12 cellular contexts compared by ENCODE assay signal in the genomic region with DNA sequence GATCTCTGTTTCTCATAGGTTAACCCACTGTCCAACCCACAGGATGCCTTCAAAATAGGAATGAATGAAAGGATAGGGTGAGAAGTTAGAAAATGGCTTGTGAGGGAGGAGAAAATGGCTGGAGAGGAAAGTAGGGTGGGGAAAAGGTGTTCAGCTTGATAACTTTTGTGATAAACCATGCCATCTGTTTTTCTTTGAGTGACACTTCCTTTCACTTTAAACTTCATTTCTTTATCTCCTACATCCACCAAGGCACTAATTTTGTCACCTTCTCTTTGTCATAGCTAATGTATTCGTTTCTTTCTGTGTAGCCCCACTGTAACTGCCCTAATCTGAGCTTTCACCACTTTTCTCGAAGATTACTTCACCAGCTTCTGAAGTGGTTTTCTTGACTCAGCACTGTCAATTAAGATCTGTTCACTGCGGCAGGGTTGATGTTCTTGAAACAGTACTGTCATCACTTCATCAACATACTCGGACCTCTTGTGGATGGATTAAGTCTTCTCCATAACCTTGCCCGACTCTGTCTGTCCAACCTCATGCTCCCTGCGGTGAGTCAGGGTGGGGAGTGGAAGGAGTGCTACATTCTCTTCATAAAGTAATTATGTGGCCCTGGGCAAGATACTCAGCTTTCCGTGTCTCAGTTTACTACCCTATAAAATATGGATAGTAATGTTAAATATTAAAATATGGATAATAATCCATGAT. TPM values are rescaled to one million over a fixed set of nuclear protein-coding genes. Genes with fewer than 3 reads are reported as not detected.
DNase-seq lines count a peak whose midpoint lies in the region; ATAC-seq and TF ChIP-seq lines count a peak whose summit lies in the region.
"Had no signal": no experiment of that assay in that cellular context is flagged by ENCODE, and none has a peak within 500 bp of the region (broad histone marks: within the 10 kb centered on the region; RNA-seq: fewer than 3 reads in every experiment).

No MANE protein-coding gene starts in this region.

- H3K27ac ChIP-seq in RWPE1, result no peak overlapping the region
- peak overlapping the region; percentile 33 for H3K27ac ChIP-seq in cingulate gyrus (ENCODE audit: low read depth, low read length)
- H3K27ac ChIP-seq in colonic mucosa, result no peak overlapping the region
- H3K27ac ChIP-seq: left lung had no signal

- CTCF ChIA-PET in activated CD4-positive, alpha-beta T cell treated with anti-CD3 and anti-CD28 coated beads, Interleukin-2, amount 10 ng/mL, durations not matched to agents 7 days and 5 days (lab: Charles Lee), result interaction anchor here (0.5 to 1.2 kb wide), 4 partner anchors 9 to 742 kb away, joined by 3 to 6 read pairs (median 3); no protein-coding TSS in a partner anchor
- CTCF ChIA-PET in RWPE1 (lab: Yijun Ruan, JAX), result interaction anchor here (0.5 to 1.0 kb wide), 3 partner anchors 14 to 583 kb away, joined by 3 to 4 read pairs (median 3); no protein-coding TSS in a partner anchor

- POLR2A ChIA-PET in activated CD4-positive, alpha-beta T cell treated with anti-CD3 and anti-CD28 coated beads, Interleukin-2, amount 10 ng/mL, durations not matched to agents 7 days and 5 days (lab: Charles Lee), result no interaction called here
- POLR2A ChIA-PET in RWPE1 (lab: Yijun Ruan, JAX; ENCODE audit: low non-redundant PET), result no interaction called here

- H3K27me3 ChIP-seq in colonic mucosa, result no peaks in the 10 kb centered on the region
- H3K27me3 ChIP-seq: left lung had no signal

- no peak overlapping the region for H3K4me3 Mint-ChIP-seq in activated CD4-positive, alpha-beta T cell treated with anti-CD3 and anti-CD28 coated beads, Interleukin-2, amount 10 ng/mL, durations not matched to agents 7 days and 5 days
- H3K4me3 Mint-ChIP-seq in stimulated activated naive CD8-positive, alpha-beta T cell treated with anti-CD3 and anti-CD28 coated beads, Interleukin-15, amount 100 ng/mL, for 72 hours, result peak overlapping the region; percentile 43 to 57
- H3K4me3 Mint-ChIP-seq: activated T-helper 1 cell treated with anti-CD3 and anti-CD28 coated beads, Interleukin-12 subunit alpha, Interleukin-12 subunit beta, Interleukin-2, Interleukin-4 antibody, amounts not matched to agents 30 ng/mL and 10 ng/mL and 1 ng/mL, durations not matched to agents 14 hours and 24 hours and 36 hours had no signal

- peaks cover 27% of the 10 kb centered on the region for H3K4me1 Mint-ChIP-seq in activated CD4-positive, alpha-beta T cell treated with anti-CD3 and anti-CD28 coated beads, Interleukin-2, amount 10 ng/mL, durations not matched to agents 7 days and 5 days
- H3K4me1 Mint-ChIP-seq in stimulated activated naive CD8-positive, alpha-beta T cell treated with anti-CD3 and anti-CD28 coated beads, Interleukin-15, amount 100 ng/mL, for 72 hours, result peaks cover 21% of the 10 kb centered on the region

- H3K4me3 ChIP-seq in colonic mucosa, result no peak overlapping the region
- H3K4me3 ChIP-seq: left lung had no signal

- intact Hi-C loops in colonic mucosa (cut with DNase I), result no loop called here

- TF ChIP-seq CTCF in RWPE1 (conservative IDR thresholded peaks at IDR 0.05; ENCODE audit: low read depth) (no peak), colonic mucosa (IDR thresholded peaks at IDR 0.05) (no peak)

- H3K36me3 ChIP-seq in colonic mucosa, result no peaks in the 10 kb centered on the region
- H3K36me3 ChIP-seq: left lung had no signal

- H3K9me3 Mint-ChIP-seq in activated CD4-positive, alpha-beta T cell treated with anti-CD3 and anti-CD28 coated beads, Interleukin-2, amount 10 ng/mL, durations not matched to agents 7 days and 5 days, result no peaks in the 10 kb centered on the region
- no peaks in the 10 kb centered on the region for H3K9me3 Mint-ChIP-seq in stimulated activated naive CD8-positive, alpha-beta T cell treated with anti-CD3 and anti-CD28 coated beads, Interleukin-15, amount 100 ng/mL, for 72 hours
- H3K9me3 Mint-ChIP-seq: activated T-helper 1 cell treated with anti-CD3 and anti-CD28 coated beads, Interleukin-12 subunit alpha, Interleukin-12 subunit beta, Interleukin-2, Interleukin-4 antibody, amounts not matched to agents 30 ng/mL and 10 ng/mL and 1 ng/mL, durations not matched to agents 14 hours and 24 hours and 36 hours had no signal

- H3K27me3 Mint-ChIP-seq in activated CD4-positive, alpha-beta T cell treated with anti-CD3 and anti-CD28 coated beads, Interleukin-2, amount 10 ng/mL, durations not matched to agents 7 days and 5 days, result no peaks in the 10 kb centered on the region
- H3K27me3 Mint-ChIP-seq in stimulated activated naive CD8-positive, alpha-beta T cell treated with anti-CD3 and anti-CD28 coated beads, Interleukin-15, amount 100 ng/mL, for 72 hours, result no peaks in the 10 kb centered on the region

- no peak overlapping the region for H3K27ac Mint-ChIP-seq in activated CD4-positive, alpha-beta T cell treated with anti-CD3 and anti-CD28 coated beads, Interleukin-2, amount 10 ng/mL, durations not matched to agents 7 days and 5 days
- no peak overlapping the region for H3K27ac Mint-ChIP-seq in stimulated activated naive CD8-positive, alpha-beta T cell treated with anti-CD3 and anti-CD28 coated beads, Interleukin-15, amount 100 ng/mL, for 72 hours
- H3K27ac Mint-ChIP-seq: activated T-helper 1 cell treated with anti-CD3 and anti-CD28 coated beads, Interleukin-12 subunit alpha, Interleukin-12 subunit beta, Interleukin-2, Interleukin-4 antibody, amounts not matched to agents 30 ng/mL and 10 ng/mL and 1 ng/mL, durations not matched to agents 14 hours and 24 hours and 36 hours had no signal

- no peaks in the 10 kb centered on the region for H3K4me1 ChIP-seq in colonic mucosa
- H3K4me1 ChIP-seq: left lung had no signal

- no peaks in the 10 kb centered on the region for H3K36me3 Mint-ChIP-seq in activated CD4-positive, alpha-beta T cell treated with anti-CD3 and anti-CD28 coated beads, Interleukin-2, amount 10 ng/mL, durations not matched to agents 7 days and 5 days (ENCODE audit: low read depth)

- peak; percentile 84 for ATAC-seq in stimulated activated naive CD8-positive, alpha-beta T cell treated with anti-CD3 and anti-CD28 coated beads, Interleukin-15, amount 100 ng/mL, for 72 hours
- ATAC-seq in HG02885 (IDR thresholded peaks at IDR 0.05; ENCODE audit: poor library complexity, unreplicated experiment), result no peak
- ATAC-seq: left lung had no signal

- H3K9ac ChIP-seq in colonic mucosa (ENCODE audit: low read depth in 2 of 2, low read length in 2 of 2), result no peak overlapping the region

- DNase-seq in activated CD4-positive, alpha-beta T cell treated with anti-CD3 and anti-CD28 coated beads, Interleukin-2, amount 10 ng/mL, durations not matched to agents 7 days and 5 days, result peak; percentile 10
- DNase-seq in activated CD4-positive, alpha-beta T cell treated with anti-CD3 and anti-CD28 coated beads, Interleukin-2, amount 50 U/mL, for 1 hour, result no peak
- peak; percentile 75 for DNase-seq in RWPE1 (ENCODE audit: low spot score)
- no peak for DNase-seq in stimulated activated naive CD8-positive, alpha-beta T cell treated with anti-CD3 and anti-CD28 coated beads, Interleukin-15, amount 100 ng/mL, for 72 hours
- DNase-seq in iPS-NIHi11 (ENCODE audit: low spot score), result no peak
- DNase-seq in colonic mucosa, result no peak
- DNase-seq: left lung, NCI-H2171 had no signal

- H3K9me3 ChIP-seq in colonic mucosa, result no peaks in the 10 kb centered on the region
- H3K9me3 ChIP-seq: left lung had no signal

RNA-seq across cellular contexts. Expression of a gene that starts 5.5 kb away (rescaled TPM):
- 10 to 100 TPM; 21.0 to 22.9 TPM for total RNA-seq in activated CD4-positive, alpha-beta T cell treated with anti-CD3 and anti-CD28 coated beads, Interleukin-2, amount 10 ng/mL, durations not matched to agents 7 days and 5 days
- 10 to 100 TPM; 33.6 to 35.1 TPM for total RNA-seq in colonic mucosa

RNA-seq across cellular contexts. Expression of a gene that starts 28.1 kb away (rescaled TPM):
- total RNA-seq in activated CD4-positive, alpha-beta T cell treated with anti-CD3 and anti-CD28 coated beads, Interleukin-2, amount 10 ng/mL, durations not matched to agents 7 days and 5 days, result not detected
- not detected for total RNA-seq in colonic mucosa
- total RNA-seq: activated T-helper 1 cell treated with anti-CD3 and anti-CD28 coated beads, Interleukin-12 subunit alpha, Interleukin-12 subunit beta, Interleukin-2, Interleukin-4 antibody, amounts not matched to agents 30 ng/mL and 10 ng/mL and 1 ng/mL, durations not matched to agents 14 hours and 24 hours and 36 hours; left lung; posterior vena cava had no signal

RNA-seq across cellular contexts. Expression of a gene that starts 39.1 kb away (rescaled TPM):
- not detected for total RNA-seq in activated CD4-positive, alpha-beta T cell treated with anti-CD3 and anti-CD28 coated beads, Interleukin-2, amount 10 ng/mL, durations not matched to agents 7 days and 5 days
- total RNA-seq in colonic mucosa, result 1 to 10 TPM; 2.2 to 4.4 TPM
- total RNA-seq: activated T-helper 1 cell treated with anti-CD3 and anti-CD28 coated beads, Interleukin-12 subunit alpha, Interleukin-12 subunit beta, Interleukin-2, Interleukin-4 antibody, amounts not matched to agents 30 ng/mL and 10 ng/mL and 1 ng/mL, durations not matched to agents 14 hours and 24 hours and 36 hours; left lung; posterior vena cava had no signal

RNA-seq across cellular contexts. Expression of a gene that starts 45.5 kb away (rescaled TPM):
- total RNA-seq in activated CD4-positive, alpha-beta T cell treated with anti-CD3 and anti-CD28 coated beads, Interleukin-2, amount 10 ng/mL, durations not matched to agents 7 days and 5 days, result not detected
- not detected for total RNA-seq in colonic mucosa
- total RNA-seq: activated T-helper 1 cell treated with anti-CD3 and anti-CD28 coated beads, Interleukin-12 subunit alpha, Interleukin-12 subunit beta, Interleukin-2, Interleukin-4 antibody, amounts not matched to agents 30 ng/mL and 10 ng/mL and 1 ng/mL, durations not matched to agents 14 hours and 24 hours and 36 hours had no signal

RNA-seq across cellular contexts. Expression of a gene that starts 55.9 kb away (rescaled TPM):
- not detected for total RNA-seq in activated CD4-positive, alpha-beta T cell treated with anti-CD3 and anti-CD28 coated beads, Interleukin-2, amount 10 ng/mL, durations not matched to agents 7 days and 5 days
- not detected for total RNA-seq in colonic mucosa
- total RNA-seq: activated T-helper 1 cell treated with anti-CD3 and anti-CD28 coated beads, Interleukin-12 subunit alpha, Interleukin-12 subunit beta, Interleukin-2, Interleukin-4 antibody, amounts not matched to agents 30 ng/mL and 10 ng/mL and 1 ng/mL, durations not matched to agents 14 hours and 24 hours and 36 hours; left lung; posterior vena cava had no signal

Comparison
In these comparisons a context has a peak if more than half of its experiments do, and no peak if none do; other contexts are left out.
1. DNase-seq: peak in activated CD4-positive, alpha-beta T cell treated with anti-CD3 and anti-CD28 coated beads, Interleukin-2, amount 10 ng/mL, durations not matched to agents 7 days and 5 days (single experiment) and RWPE1 (single experiment); none in activated CD4-positive, alpha-beta T cell treated with anti-CD3 and anti-CD28 coated beads, Interleukin-2, amount 50 U/mL, for 1 hour (single experiment), stimulated activated naive CD8-positive, alpha-beta T cell treated with anti-CD3 and anti-CD28 coated beads, Interleukin-15, amount 100 ng/mL, for 72 hours (0 of 2), iPS-NIHi11 (single experiment) and colonic mucosa (single experiment).